Comparison of ENCODE assay signal across 7 cellular contexts in genomic region chr10:102776779-102777417, GRCh38. TPM values are rescaled to one million over a fixed set of nuclear protein-coding genes. Genes with fewer than 3 reads are reported as not detected.
DNase-seq lines count a peak whose midpoint lies in the region; ATAC-seq lines count a peak whose summit lies in the region.

No MANE protein-coding gene starts in this region.

- peak; percentile 47 for ATAC-seq in activated naive CD8-positive, alpha-beta T cell treated with anti-CD3 and anti-CD28 coated beads, Interleukin-2, amount 50 U/mL, for 24 hours
- ATAC-seq in GM18867 (IDR thresholded peaks at IDR 0.05; ENCODE audit: unreplicated experiment): no peak
- ATAC-seq in HG02642 (IDR thresholded peaks at IDR 0.05; ENCODE audit: poor library complexity, unreplicated experiment): no peak

- WGBS in trophoblast cell (ENCODE audit: extremely low coverage, insufficient coverage, insufficient read length): no CpG with 5 or more reads among the region's 9 CpGs

- H3K18ac ChIP-seq in trophoblast cell (ENCODE audit: low read length): peak overlapping the region; percentile 81

- H4K91ac ChIP-seq in trophoblast cell (ENCODE audit: low read depth, low read length): peak overlapping the region; percentile 99

- H3K4me1 Mint-ChIP-seq in activated naive CD8-positive, alpha-beta T cell treated with anti-CD3 and anti-CD28 coated beads, Interleukin-2, amount 50 U/mL, for 24 hours: peaks cover 70% of the 10 kb centered on the region

- intact Hi-C loops in cardiac septum (cut with DNase I): loop anchor here (2.0 kb wide), 2 partner anchors 20 to 34 kb away; partner anchors contain the start of gene WBP1L

- H3K79me2 ChIP-seq in trophoblast cell (ENCODE audit: control insufficient read depth, insufficient read depth, low read length, poor library complexity): peaks cover 32% of the 10 kb centered on the region

- peak overlapping the region; percentile 100 for H3K27ac ChIP-seq in trophoblast cell (ENCODE audit: low read depth, low read length)

- peaks cover 3 to 5% of the 10 kb centered on the region in 2 experiments for H3K36me3 ChIP-seq in trophoblast cell (ENCODE audit: control insufficient read depth in 1 of 2, insufficient read depth in 2 of 2, low read length in 2 of 2)

- no peaks in the 10 kb centered on the region for H3K27me3 Mint-ChIP-seq in activated naive CD8-positive, alpha-beta T cell treated with anti-CD3 and anti-CD28 coated beads, Interleukin-2, amount 50 U/mL, for 24 hours

- H2AK5ac ChIP-seq in trophoblast cell (ENCODE audit: low read length): peak overlapping the region; percentile 84

- peak overlapping the region; percentile 68 for H3K4ac ChIP-seq in trophoblast cell (ENCODE audit: low read depth, low read length)

- H4K8ac ChIP-seq in trophoblast cell (ENCODE audit: low read depth, low read length): peak overlapping the region; percentile 86

- peaks cover 58% of the 10 kb centered on the region for H3K79me1 ChIP-seq in trophoblast cell (ENCODE audit: low read length)

- H3K9ac ChIP-seq in trophoblast cell (ENCODE audit: low read length): peak overlapping the region; percentile 71

- H4K12ac ChIP-seq in trophoblast cell (ENCODE audit: low read depth, low read length): peak overlapping the region; percentile 35

- peak overlapping the region; percentile 61 for H3K4me2 ChIP-seq in trophoblast cell (ENCODE audit: low read length)

- peak; percentile 80 for DNase-seq in HT1080 (ENCODE audit: low read depth)
- no peak for DNase-seq in activated naive CD8-positive, alpha-beta T cell treated with anti-CD3 and anti-CD28 coated beads, Interleukin-2, amount 50 U/mL, for 24 hours
- DNase-seq in cardiac septum (ENCODE audit: low spot score): peak; percentile 88
- DNase-seq in trophoblast cell: peak; percentile 89 to 94
- DNase-seq in SIG-M5 treated with dmso at 0.1 percent for 504 hours (lab: John Stamatoyannopoulos, UW; ENCODE audit: unreplicated experiment): no peak

- H3K23ac ChIP-seq in trophoblast cell (ENCODE audit: low read length): no peak overlapping the region

- no peaks in the 10 kb centered on the region for H3K9me3 Mint-ChIP-seq in activated naive CD8-positive, alpha-beta T cell treated with anti-CD3 and anti-CD28 coated beads, Interleukin-2, amount 50 U/mL, for 24 hours

- H3K27ac Mint-ChIP-seq in activated naive CD8-positive, alpha-beta T cell treated with anti-CD3 and anti-CD28 coated beads, Interleukin-2, amount 50 U/mL, for 24 hours: no peak overlapping the region

- peak overlapping the region; percentile 57 for H3K4me3 Mint-ChIP-seq in activated naive CD8-positive, alpha-beta T cell treated with anti-CD3 and anti-CD28 coated beads, Interleukin-2, amount 50 U/mL, for 24 hours

- peaks cover 42 to 63% of the 10 kb centered on the region in 2 experiments for H3K4me1 ChIP-seq in trophoblast cell (ENCODE audit: control insufficient read depth in 1 of 2, insufficient read depth in 2 of 2, low read length in 2 of 2)

- peaks cover 3% of the 10 kb centered on the region for H3K9me3 ChIP-seq in trophoblast cell (ENCODE audit: insufficient read depth, low read depth, low read length)

- peak overlapping the region; percentile 94 for H3K14ac ChIP-seq in trophoblast cell (ENCODE audit: low read length)

- H2BK12ac ChIP-seq in trophoblast cell (ENCODE audit: low read length): peak overlapping the region; percentile 59

- H3K36me3 Mint-ChIP-seq in activated naive CD8-positive, alpha-beta T cell treated with anti-CD3 and anti-CD28 coated beads, Interleukin-2, amount 50 U/mL, for 24 hours (ENCODE audit: low read depth): peaks cover 2% of the 10 kb centered on the region

- peak overlapping the region; percentile 99 for H2BK5ac ChIP-seq in trophoblast cell (ENCODE audit: low read depth, low read length, poor library complexity)

- peak overlapping the region; percentile 99 for H2BK120ac ChIP-seq in trophoblast cell (ENCODE audit: insufficient read depth, low read length, poor library complexity)

- no peak overlapping the region for H2AFZ ChIP-seq in trophoblast cell (ENCODE audit: insufficient read depth, low read length, poor library complexity)

- H3K27me3 ChIP-seq in trophoblast cell (ENCODE audit: insufficient read depth, low read length): no peaks in the 10 kb centered on the region

- no peak overlapping the region for H3K4me3 ChIP-seq in trophoblast cell (ENCODE audit: low read depth, low read length)

RNA-seq across cellular contexts. Expression of gene WBP1L, which starts 33.1 kb away (rescaled TPM):
- total RNA-seq in HT1080 (2014; rRNA removed; shearing (Covaris generic)): 19.0 and 25.7 TPM in 2 replicates
- polyA plus RNA-seq in HT1080 (2015; cell fraction: cytosol; rRNA removed): 26.4 and 30.8 TPM in 2 replicates
- polyA plus RNA-seq in HT1080 (2015; cell fraction: nucleus; rRNA removed): 13.4 and 14.4 TPM in 2 replicates
- 19.2 TPM for total RNA-seq in cardiac septum
- polyA plus RNA-seq in trophoblast cell (2013): 65.4 and 67.3 TPM in 2 replicates

Comparison
In these comparisons a context has a peak if more than half of its experiments do, and no peak if none do; other contexts are left out.
1. DNase-seq: peak in HT1080 (single experiment), cardiac septum (single experiment) and trophoblast cell (2 of 2); none in activated naive CD8-positive, alpha-beta T cell treated with anti-CD3 and anti-CD28 coated beads, Interleukin-2, amount 50 U/mL, for 24 hours (single experiment) and SIG-M5 treated with dmso at 0.1 percent for 504 hours (single experiment).